8 cellular contexts compared by ENCODE assay signal in the genomic region with DNA sequence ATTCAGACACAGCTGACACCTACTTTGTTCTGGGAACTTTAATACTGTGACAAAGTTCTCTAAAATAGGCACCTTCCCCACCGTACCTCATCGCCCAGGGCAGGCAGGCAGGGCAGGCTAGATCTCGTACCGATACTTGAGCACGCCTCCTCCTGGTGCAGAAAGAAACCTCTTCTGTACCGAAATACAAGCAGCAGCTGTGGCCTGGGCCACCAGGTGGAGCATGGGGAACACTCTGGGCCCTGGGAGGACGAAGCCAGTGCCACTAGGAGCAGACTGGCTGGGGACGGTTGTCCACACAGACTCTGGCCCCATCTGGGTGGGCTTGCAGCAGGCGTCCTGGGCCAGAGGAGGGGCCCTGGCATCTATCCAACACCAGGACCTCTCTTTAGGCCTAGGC. TPM values are rescaled to one million over a fixed set of nuclear protein-coding genes. Genes with fewer than 3 reads are reported as not detected.
A peak's percentile ranks its signal among the peaks of the same experiment; 100 is the strongest.
DNase-seq lines count a peak whose midpoint lies in the region; ATAC-seq and TF ChIP-seq lines count a peak whose summit lies in the region.

No MANE protein-coding gene starts in this region.

- no peaks in the 10 kb centered on the region for H3K9me3 Mint-ChIP-seq in activated T-cell treated with anti-CD3 and anti-CD28 coated beads, Interleukin-2, amount 50 U/mL, for 72 hours
- no peaks in the 10 kb centered on the region for H3K9me3 Mint-ChIP-seq in stimulated activated effector memory CD8-positive, alpha-beta T cell treated with anti-CD3 and anti-CD28 coated beads, Interleukin-12 subunit alpha, Interleukin-12 subunit beta, amount 100 ng/mL, for 72 hours

- no peaks in the 10 kb centered on the region for H3K4me1 ChIP-seq in DOHH2 (ENCODE audit: control insufficient read depth, low read length)

- no peak overlapping the region for H3K4me3 ChIP-seq in DOHH2 (ENCODE audit: low read length)

- intact Hi-C loops in left cardiac atrium (cut with DNase I): no loop called here

- H3K36me3 Mint-ChIP-seq in activated T-cell treated with anti-CD3 and anti-CD28 coated beads, Interleukin-2, amount 50 U/mL, for 72 hours (ENCODE audit: insufficient read depth in 2 of 2): peaks cover 0 to 5% of the 10 kb centered on the region in 2 donors
- peaks cover 17% of the 10 kb centered on the region for H3K36me3 Mint-ChIP-seq in stimulated activated effector memory CD8-positive, alpha-beta T cell treated with anti-CD3 and anti-CD28 coated beads, Interleukin-12 subunit alpha, Interleukin-12 subunit beta, amount 100 ng/mL, for 72 hours

- H3K27ac ChIP-seq in 22Rv1 (no peak overlapping the region), DOHH2 (ENCODE audit: low read depth, low read length) (no peak overlapping the region)

- no peaks in the 10 kb centered on the region for H3F3A ChIP-seq in DOHH2 (ENCODE audit: control insufficient read depth, insufficient read depth)

- no peak overlapping the region for H3K4me3 Mint-ChIP-seq in activated T-cell treated with anti-CD3 and anti-CD28 coated beads, Interleukin-2, amount 50 U/mL, for 72 hours
- no peak overlapping the region for H3K4me3 Mint-ChIP-seq in stimulated activated effector memory CD8-positive, alpha-beta T cell treated with anti-CD3 and anti-CD28 coated beads, Interleukin-12 subunit alpha, Interleukin-12 subunit beta, amount 100 ng/mL, for 72 hours

- H3K27ac Mint-ChIP-seq in activated T-cell treated with anti-CD3 and anti-CD28 coated beads, Interleukin-2, amount 50 U/mL, for 72 hours: peak overlapping the region; percentile 9
- H3K27ac Mint-ChIP-seq in stimulated activated effector memory CD8-positive, alpha-beta T cell treated with anti-CD3 and anti-CD28 coated beads, Interleukin-12 subunit alpha, Interleukin-12 subunit beta, amount 100 ng/mL, for 72 hours: no peak overlapping the region

- TF ChIP-seq CTCF in 22Rv1 (IDR thresholded peaks at IDR 0.05) (peak; percentile 70), DOHH2 (IDR thresholded peaks at IDR 0.05; ENCODE audit: low read depth, low read length, poor library complexity, severe bottlenecking) (peak; percentile 69)

- peak in 1 of 2 donors; percentile 50 for ATAC-seq in activated T-cell treated with anti-CD3 and anti-CD28 coated beads, Interleukin-2, amount 50 U/mL, for 72 hours (replicated peaks in 1 of 2)
- peak; percentile 39 to 65 for ATAC-seq in left cardiac atrium
- peak; percentile 57 for ATAC-seq in stimulated activated effector memory CD8-positive, alpha-beta T cell treated with anti-CD3 and anti-CD28 coated beads, Interleukin-12 subunit alpha, Interleukin-12 subunit beta, amount 100 ng/mL, for 72 hours
- ATAC-seq in HG02623 (IDR thresholded peaks at IDR 0.05; ENCODE audit: unreplicated experiment): no peak
- ATAC-seq in HG03571 (IDR thresholded peaks at IDR 0.05; ENCODE audit: unreplicated experiment): no peak

- H3K36me3 ChIP-seq in DOHH2 (ENCODE audit: control insufficient read depth, low read length): no peaks in the 10 kb centered on the region

- H3K27me3 ChIP-seq in DOHH2 (ENCODE audit: control insufficient read depth, low read length): no peaks in the 10 kb centered on the region

- no peaks in the 10 kb centered on the region for H3K4me1 Mint-ChIP-seq in activated T-cell treated with anti-CD3 and anti-CD28 coated beads, Interleukin-2, amount 50 U/mL, for 72 hours (ENCODE audit: low read depth)
- no peaks in the 10 kb centered on the region for H3K4me1 Mint-ChIP-seq in stimulated activated effector memory CD8-positive, alpha-beta T cell treated with anti-CD3 and anti-CD28 coated beads, Interleukin-12 subunit alpha, Interleukin-12 subunit beta, amount 100 ng/mL, for 72 hours

- H3K4me2 ChIP-seq in DOHH2 (ENCODE audit: low read length): no peak overlapping the region

- no peaks in the 10 kb centered on the region for H4K20me1 ChIP-seq in DOHH2 (ENCODE audit: control insufficient read depth, insufficient read depth, low read depth, low read length)

- no peaks in the 10 kb centered on the region for H3K9me2 ChIP-seq in DOHH2 (replicated peaks; ENCODE audit: control insufficient read depth, low read length)

- DNase-seq in NCI-H2171 (lab: John Stamatoyannopoulos, UW) (peak; percentile 32), left cardiac atrium (peak; percentile 62)
- DNase-seq in activated T-cell treated with anti-CD3 and anti-CD28 coated beads, Interleukin-2, amount 50 U/mL, for 72 hours: peak; percentile 37 to 42
- no peak for DNase-seq in stimulated activated effector memory CD8-positive, alpha-beta T cell treated with anti-CD3 and anti-CD28 coated beads, Interleukin-12 subunit alpha, Interleukin-12 subunit beta, amount 100 ng/mL, for 72 hours (ENCODE audit: low spot score in 2 of 2)

- no peaks in the 10 kb centered on the region for H3K79me2 ChIP-seq in DOHH2 (ENCODE audit: control insufficient read depth, low read length)

- no peaks in the 10 kb centered on the region for H3K27me3 Mint-ChIP-seq in activated T-cell treated with anti-CD3 and anti-CD28 coated beads, Interleukin-2, amount 50 U/mL, for 72 hours (ENCODE audit: low read depth)

- no peaks in the 10 kb centered on the region for H3K9me3 ChIP-seq in DOHH2 (ENCODE audit: control insufficient read depth, insufficient read depth, low read length)

RNA-seq across cellular contexts. Expression of gene PMM1, which starts 12.8 kb away (rescaled TPM):
- total RNA-seq in activated T-cell treated with anti-CD3 and anti-CD28 coated beads, Interleukin-2, amount 50 U/mL, for 72 hours: 10 to 100 TPM; 84.3 to 86.2 TPM
- total RNA-seq in left cardiac atrium: 10 to 100 TPM; 13.0 to 22.1 TPM

RNA-seq across cellular contexts. Expression of gene CSDC2, which starts 16.1 kb away (rescaled TPM):
- total RNA-seq in activated T-cell treated with anti-CD3 and anti-CD28 coated beads, Interleukin-2, amount 50 U/mL, for 72 hours: not detected
- 100 to 1,000 TPM; 165 to 217 TPM for total RNA-seq in left cardiac atrium

RNA-seq across cellular contexts. Expression of gene POLR3H, which starts 32.6 kb away (rescaled TPM):
- 10 to 100 TPM; 11.6 to 15.6 TPM for total RNA-seq in activated T-cell treated with anti-CD3 and anti-CD28 coated beads, Interleukin-2, amount 50 U/mL, for 72 hours
- 10 to 100 TPM; 25.0 to 34.0 TPM for total RNA-seq in left cardiac atrium

RNA-seq across cellular contexts. Expression of gene DESI1, which starts 44.0 kb away (rescaled TPM):
- 10 to 100 TPM; 52.6 to 65.7 TPM for total RNA-seq in activated T-cell treated with anti-CD3 and anti-CD28 coated beads, Interleukin-2, amount 50 U/mL, for 72 hours
- 10 to 100 TPM; 56.5 to 64.0 TPM for total RNA-seq in left cardiac atrium

RNA-seq across cellular contexts. Expression of gene XRCC6, which starts 44.2 kb away (rescaled TPM):
- total RNA-seq in activated T-cell treated with anti-CD3 and anti-CD28 coated beads, Interleukin-2, amount 50 U/mL, for 72 hours: 100 to 1,000 TPM; 271 to 315 TPM
- total RNA-seq in left cardiac atrium: 100 to 1,000 TPM; 141 to 169 TPM

Comparison
In these comparisons a context has a peak if more than half of its experiments do, and no peak if none do; other contexts are left out.
1. DNase-seq: peak in NCI-H2171 (single experiment), activated T-cell treated with anti-CD3 and anti-CD28 coated beads, Interleukin-2, amount 50 U/mL, for 72 hours (2 of 2) and left cardiac atrium (single experiment); none in stimulated activated effector memory CD8-positive, alpha-beta T cell treated with anti-CD3 and anti-CD28 coated beads, Interleukin-12 subunit alpha, Interleukin-12 subunit beta, amount 100 ng/mL, for 72 hours (0 of 2).
2. ATAC-seq: peak in left cardiac atrium (2 of 2) and stimulated activated effector memory CD8-positive, alpha-beta T cell treated with anti-CD3 and anti-CD28 coated beads, Interleukin-12 subunit alpha, Interleukin-12 subunit beta, amount 100 ng/mL, for 72 hours (single experiment); none in HG02623 (single experiment) and HG03571 (single experiment).
3. RNA of gene CSDC2, which starts 16.1 kb away (total RNA-seq): 165 to 217 TPM in left cardiac atrium; not detected in activated T-cell treated with anti-CD3 and anti-CD28 coated beads, Interleukin-2, amount 50 U/mL, for 72 hours; every median in the first group is over 100 times any median in the second.